26 cellular contexts compared by ENCODE assay signal in the genomic region with DNA sequence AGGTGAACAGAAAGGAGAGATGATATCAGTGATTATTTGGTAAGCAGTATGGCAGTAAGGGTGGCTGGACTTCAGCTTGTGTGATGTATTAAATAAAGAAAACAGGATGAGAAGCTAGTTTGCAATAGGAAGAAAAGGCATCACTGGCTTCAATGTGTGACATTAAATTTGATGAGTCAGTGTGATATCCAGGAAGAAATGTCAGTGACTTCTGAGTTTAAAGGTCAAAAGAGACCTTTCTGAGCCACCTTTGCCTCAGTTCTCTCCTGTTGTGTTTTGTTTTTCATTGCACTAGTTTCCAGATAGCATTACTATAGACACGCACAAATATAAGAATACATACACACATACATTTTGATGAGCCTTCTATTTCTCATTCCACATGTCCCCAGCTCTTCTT.
"Had no signal": no experiment of that assay in that cellular context is flagged by ENCODE, and none has a peak within 500 bp of the region (broad histone marks: within the 10 kb centered on the region; RNA-seq: fewer than 3 reads in every experiment).

No MANE protein-coding gene starts in this region.

- H3K36me3 ChIP-seq: breast epithelium had no signal

- H3K4me3 ChIP-seq: breast epithelium had no signal

- H3K4me1 ChIP-seq: breast epithelium had no signal

- H3K9me3 ChIP-seq: breast epithelium had no signal

- DNase-seq: activated B cell treated with CpG ODN at 0.5 μM for 24 hours; activated CD4-positive, alpha-beta memory T cell treated with anti-CD3 and anti-CD28 coated beads for 36 hours; activated CD4-positive, alpha-beta T cell treated with anti-CD3 and anti-CD28 coated beads, Interleukin-2, amount 10 ng/mL, durations not matched to agents 7 days and 5 days; activated CD8-positive, alpha-beta memory T cell treated with anti-CD3 and anti-CD28 coated beads for 24 hours; activated gamma-delta T cell; activated naive CD4-positive, alpha-beta T cell treated with anti-CD3 and anti-CD28 coated beads for 36 hours; activated naive CD8-positive, alpha-beta T cell treated with anti-CD3 and anti-CD28 coated beads, Interleukin-2, amount 10 ng/mL, durations not matched to agents 7 days and 5 days; activated T-cell treated with anti-CD3 and anti-CD28 coated beads, Interleukin-2, amount 50 U/mL, for 48 hours; aorta; caudate nucleus; Kasumi-1; NCI-H1048; NCI-H146; NCI-H2029; NCI-H2107; NCI-H2171 treated with DMSO at 0.1 percent for 48 hours; NCI-H226; NCI-H510A; NCI-H526 treated with DMSO at 0.1 percent for 48 hours; NCI-H82; SIG-M5; T-helper 17 cell; T1000 had no signal

- ATAC-seq: activated T-helper 17 cell treated with anti-CD3 and anti-CD28 coated beads, Interleukin-2, amount 50 U/mL, for 72 hours; T-helper 17 cell had no signal

- H3K27ac ChIP-seq: breast epithelium had no signal

- FAIRE-seq: TTC549 had no signal

- H3K27me3 ChIP-seq: breast epithelium had no signal
